In the genomic region with DNA sequence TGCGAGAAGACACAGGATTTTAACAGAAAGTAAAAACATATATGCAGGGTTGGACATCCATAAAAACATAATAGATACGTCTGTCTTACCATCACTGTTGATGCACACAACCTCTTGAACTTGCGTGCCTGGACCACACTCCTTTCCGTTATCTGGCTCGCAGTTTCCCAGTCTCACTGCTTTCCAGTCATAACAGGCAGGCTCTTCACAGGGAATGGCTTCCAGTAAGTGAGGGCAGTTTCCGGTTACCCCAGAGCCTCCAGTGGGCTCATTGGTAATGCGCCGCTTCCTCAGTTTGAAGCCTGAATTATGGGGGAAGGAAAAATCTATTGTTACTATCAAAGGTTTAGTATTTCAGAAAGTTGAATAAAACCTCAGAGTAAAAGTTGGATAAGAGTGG, we compare ENCODE assay signal across 20 cellular contexts.
"Had no signal": no experiment of that assay in that cellular context is flagged by ENCODE, and none has a peak within 500 bp of the region (broad histone marks: within the 10 kb centered on the region; RNA-seq: fewer than 3 reads in every experiment).

No MANE protein-coding gene starts in this region.

- FAIRE-seq: endometrium, frontal cortex, islet of Langerhans, pancreas, small intestine had no signal

- ATAC-seq: esophagus mucosa, heart left ventricle, natural killer cell, pancreas, right cardiac atrium had no signal

- H3K4me1 Mint-ChIP-seq: natural killer cell had no signal

- DNase-seq: effector memory CD4-positive, alpha-beta T cell; heart left ventricle; hypothalamus; kidney glomerular epithelial cell; natural killer cell; occipital lobe; pancreas; right cardiac atrium; small intestine; stimulated activated CD4-positive, alpha-beta T cell treated with anti-CD3 and anti-CD28 coated beads, Interleukin-2, amount 100 ng/mL, for 48 hours; stimulated activated naive CD4-positive, alpha-beta T cell treated with Interleukin-2 at 50 U/mL for 16 hours; uterus had no signal

- H3K36me3 Mint-ChIP-seq: natural killer cell had no signal

- H3K4me3 ChIP-seq: heart left ventricle, neural progenitor cell, pancreas, uterus had no signal

- H3K36me3 ChIP-seq: neural progenitor cell, pancreas, uterus had no signal

- H3K27ac ChIP-seq: heart left ventricle, neural progenitor cell, pancreas had no signal

- H3K9ac ChIP-seq: neural progenitor cell had no signal

- H3K9me3 ChIP-seq: pancreas, uterus had no signal

- H3K4me2 ChIP-seq: neural progenitor cell had no signal

- H3K27me3 Mint-ChIP-seq: progenitor cell of endocrine pancreas, type B pancreatic cell had no signal

- H2AFZ ChIP-seq: neural progenitor cell had no signal

- H3K27ac Mint-ChIP-seq: natural killer cell, neural progenitor cell, progenitor cell of endocrine pancreas, type B pancreatic cell had no signal

- H3K4me1 ChIP-seq: neural progenitor cell, pancreas had no signal

- H3K4me3 Mint-ChIP-seq: mesothelial cell of epicardium, natural killer cell, neural progenitor cell, type B pancreatic cell had no signal

- H3K27me3 ChIP-seq: heart left ventricle, neural progenitor cell, pancreas, uterus had no signal
